Comparison of ENCODE assay signal across 12 cellular contexts in the genomic region with DNA sequence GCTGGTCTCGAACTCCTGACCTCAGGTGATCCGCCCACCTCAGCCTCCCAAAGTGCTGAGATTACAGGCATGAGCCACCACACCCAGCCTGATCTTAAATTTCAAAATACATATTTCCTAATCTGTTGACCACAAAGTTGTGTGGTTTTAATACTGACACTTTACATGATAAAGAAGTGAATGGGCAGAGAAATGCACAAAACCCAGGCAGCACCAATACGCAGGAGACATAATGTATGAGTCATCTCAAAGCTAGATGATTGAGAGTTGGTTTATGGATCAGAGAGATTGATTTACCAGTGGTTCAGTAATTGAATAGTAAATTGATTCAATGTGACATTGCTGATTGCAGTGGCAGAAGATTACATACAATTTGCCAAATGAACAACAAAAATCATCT.
"Had no signal": no experiment of that assay in that cellular context is flagged by ENCODE, and none has a peak within 500 bp of the region (broad histone marks: within the 10 kb centered on the region; RNA-seq: fewer than 3 reads in every experiment).

No MANE protein-coding gene starts in this region.

- H3K9me3 ChIP-seq: uterus had no signal

- H3K27ac ChIP-seq: coronary artery, tibial nerve, uterus had no signal

- H3K4me1 ChIP-seq: tibial nerve, uterus had no signal

- H3K36me3 ChIP-seq: tibial nerve, uterus had no signal

- H3K27me3 ChIP-seq: tibial nerve, uterus had no signal

- H3K4me3 ChIP-seq: coronary artery, mucosa of descending colon, tibial nerve, uterus had no signal

- ATAC-seq: mucosa of descending colon; stimulated activated naive CD8-positive, alpha-beta T cell treated with anti-CD3 and anti-CD28 coated beads, Interleukin-15, Interleukin-2, amounts not matched to agents 100 U/mL and 50 U/mL, for 24 hours had no signal

- DNase-seq: activated CD4-positive, alpha-beta T cell treated with anti-CD3 and anti-CD28 coated beads, Interleukin-2, amount 50 U/mL, for 4 hours; amniotic stem cell; erythroblast; mesenchymal stem cell; mucosa of descending colon; naive B cell; retina; stimulated activated CD4-positive, alpha-beta T cell treated with anti-CD3 and anti-CD28 coated beads, Interleukin-12 subunit alpha, Interleukin-12 subunit beta, amount 100 ng/mL, for 4 hours; stimulated activated naive CD8-positive, alpha-beta T cell treated with anti-CD3 and anti-CD28 coated beads, Interleukin-15, Interleukin-2, amounts not matched to agents 100 U/mL and 50 U/mL, for 24 hours; uterus had no signal
